In the genomic region with DNA sequence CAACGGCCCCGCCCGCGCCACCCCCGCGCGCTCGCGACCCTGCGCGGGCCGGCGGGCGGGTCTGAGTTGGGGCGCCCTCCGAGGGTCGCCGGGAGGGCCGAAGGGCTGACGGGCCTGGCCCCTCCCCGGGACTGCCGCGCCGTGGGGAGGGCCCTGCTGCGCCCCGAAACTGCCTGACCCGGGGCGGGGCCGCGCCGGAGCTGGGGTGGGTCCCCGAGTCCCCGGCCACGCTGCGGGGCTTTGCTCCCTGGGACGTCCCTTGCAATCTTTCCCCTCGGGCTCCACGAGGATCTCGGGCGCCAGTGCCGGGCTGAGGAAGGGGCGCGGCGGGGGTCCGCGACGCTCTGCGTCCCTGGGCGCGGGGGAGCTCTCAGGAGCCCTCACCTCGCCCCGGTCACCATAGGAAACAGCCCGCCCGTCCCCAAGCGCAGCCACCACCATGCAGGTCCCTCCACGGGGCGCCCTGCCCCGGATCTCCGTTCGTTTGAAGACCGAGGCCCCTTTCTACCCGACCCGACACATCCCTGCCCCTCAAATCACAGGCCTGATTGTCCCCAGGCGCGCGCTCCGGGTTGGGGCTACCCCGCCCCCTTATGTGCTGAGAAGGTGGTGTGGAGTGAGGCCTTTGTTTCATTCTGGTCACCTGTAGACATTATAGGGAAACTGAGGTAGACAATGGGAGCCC, we compare ENCODE assay signal across 8 cellular contexts. TPM values are rescaled to one million over a fixed set of nuclear protein-coding genes. Genes with fewer than 3 reads are reported as not detected.
DNase-seq lines count a peak whose midpoint lies in the region; ATAC-seq, FAIRE-seq and TF ChIP-seq lines count a peak whose summit lies in the region.

No MANE protein-coding gene starts in this region.

- TF ChIP-seq CTCF in DND-41 (IDR thresholded peaks at IDR 0.05; ENCODE audit: borderline replicate concordance, extremely low read depth, low read length, poor library complexity, severe bottlenecking) (no peak), PC-3 (conservative IDR thresholded peaks at IDR 0.05; ENCODE audit: low read depth, low read length) (no peak), pancreas (IDR thresholded peaks at IDR 0.05) (no peak)

- H3K27ac Mint-ChIP-seq in activated naive CD4-positive, alpha-beta T cell treated with anti-CD3 and anti-CD28 coated beads, Interleukin-2, amount 50 U/mL, for 24 hours, result peak overlapping the region; percentile 65

- peak; percentile 29 for ATAC-seq in DND-41 (ENCODE audit: insufficient read depth, low read depth)
- peak; percentile 7 for ATAC-seq in HG03342 (IDR thresholded peaks at IDR 0.05; ENCODE audit: unreplicated experiment)
- peak; percentile 12 for ATAC-seq in PC-3
- ATAC-seq in pancreas, result peak in 3 of 4 donors; percentile 16 to 33 (median 31)
- ATAC-seq in GM21390 (IDR thresholded peaks at IDR 0.05; ENCODE audit: unreplicated experiment), result no peak
- ATAC-seq in HG02938 (IDR thresholded peaks at IDR 0.05; ENCODE audit: unreplicated experiment), result no peak

- no peaks in the 10 kb centered on the region for H3K9me2 ChIP-seq in PC-3 (replicated peaks; ENCODE audit: low read length)

- POLR2A ChIA-PET in PC-3 (lab: Charles Lee; ENCODE audit: unreplicated experiment), result interaction anchor here (0.6 to 0.7 kb wide), 2 partner anchors 29 to 451 kb away, joined by 3 to 5 read pairs; no protein-coding TSS in a partner anchor

- H3K4me1 Mint-ChIP-seq in activated naive CD4-positive, alpha-beta T cell treated with anti-CD3 and anti-CD28 coated beads, Interleukin-2, amount 50 U/mL, for 24 hours, result peaks cover 21% of the 10 kb centered on the region

- H3K4me1 ChIP-seq in DND-41 (ENCODE audit: insufficient read depth, low read length) (peaks cover 46% of the 10 kb centered on the region), PC-3 (ENCODE audit: insufficient read depth, low read length) (peaks cover 39% of the 10 kb centered on the region), pancreas (peaks cover 6 to 22% (median 9%) of the 10 kb centered on the region in 3 donors)

- peak; percentile 77 for DNase-seq in DND-41
- peak; percentile 66 for DNase-seq in PC-3
- peak in 36 of 42 donors; percentile 46 to 80 (median 65) for DNase-seq in head of caudate nucleus
- DNase-seq in pancreas, result peak; percentile 67 to 88 (median 73)

- H3K9me3 Mint-ChIP-seq in activated naive CD4-positive, alpha-beta T cell treated with anti-CD3 and anti-CD28 coated beads, Interleukin-2, amount 50 U/mL, for 24 hours, result no peaks in the 10 kb centered on the region

- H3K4me3 ChIP-seq in DND-41 (ENCODE audit: low read depth in 1 of 2, low read length in 2 of 2) (peak overlapping the region; percentile 31 to 66), PC-3 (ENCODE audit: low read length) (peak overlapping the region; percentile 79), pancreas (peak overlapping the region; percentile 39 to 97 (median 76))

- H3K36me3 ChIP-seq in DND-41 (ENCODE audit: insufficient read depth, low read length), result peaks cover 40% of the 10 kb centered on the region
- H3K36me3 ChIP-seq in PC-3 (ENCODE audit: low read depth, low read length), result peaks cover 29% of the 10 kb centered on the region
- H3K36me3 ChIP-seq in pancreas, result peaks cover 9 to 21% (median 18%) of the 10 kb centered on the region in 3 donors

- FAIRE-seq in pancreas (lab: Jason Lieb, UNC), result no peak

- intact Hi-C loops in PC-3 (cut with micrococcal nuclease) (loop anchor here (10.0 kb wide), 1 partner anchor 118 kb away; a partner anchor contains a TSS), head of caudate nucleus (cut with DNase I) (loop anchor here (5.0 kb wide), 2 partner anchors 39 to 116 kb away; a partner anchor contains a TSS), pancreas (cut with DNase I) (no loop called here)

- H3K27me3 Mint-ChIP-seq in activated naive CD4-positive, alpha-beta T cell treated with anti-CD3 and anti-CD28 coated beads, Interleukin-2, amount 50 U/mL, for 24 hours, result no peaks in the 10 kb centered on the region

- H3K9ac ChIP-seq in DND-41 (ENCODE audit: low read depth, low read length) (peak overlapping the region; percentile 99), PC-3 (ENCODE audit: low read length) (peak overlapping the region; percentile 85)

- H3K27ac ChIP-seq in DND-41 (ENCODE audit: low read length) (peak overlapping the region; percentile 95), PC-3 (ENCODE audit: low read length) (peak overlapping the region; percentile 88), pancreas (peak overlapping the region; percentile 97 to 100 (median 100))

- H3K79me2 ChIP-seq in DND-41 (ENCODE audit: insufficient read depth, low read length) (peaks cover 83% of the 10 kb centered on the region), PC-3 (ENCODE audit: low read length) (peaks cover 76% of the 10 kb centered on the region)

- peaks cover 57% of the 10 kb centered on the region for H4K20me1 ChIP-seq in DND-41 (ENCODE audit: insufficient read depth, low read length)
- H4K20me1 ChIP-seq in PC-3 (ENCODE audit: low read length), result peaks cover 39% of the 10 kb centered on the region

- H2AFZ ChIP-seq in DND-41 (ENCODE audit: low read depth, low read length), result no peak overlapping the region
- peak overlapping the region; percentile 70 for H2AFZ ChIP-seq in PC-3 (ENCODE audit: low read length)

- CTCF ChIA-PET in PC-3 (lab: Charles Lee), result no interaction called here

- H3K9me3 ChIP-seq in DND-41 (ENCODE audit: insufficient read depth, low read length, severe bottlenecking) (no peaks in the 10 kb centered on the region), PC-3 (ENCODE audit: low read length) (no peaks in the 10 kb centered on the region), pancreas (no peaks in the 10 kb centered on the region)

- peak overlapping the region; percentile 73 for H3K4me2 ChIP-seq in DND-41 (ENCODE audit: insufficient read depth, low read length)
- H3K4me2 ChIP-seq in PC-3 (ENCODE audit: low read length), result peak overlapping the region; percentile 96

- H3K4me3 Mint-ChIP-seq in activated naive CD4-positive, alpha-beta T cell treated with anti-CD3 and anti-CD28 coated beads, Interleukin-2, amount 50 U/mL, for 24 hours, result peak overlapping the region; percentile 88

- no TSS peak for BruUV-seq in PC-3 (replicated peaks; lab: Mats Ljungman, UMichigan)

- WGBS in pancreas, 2 donors, result 1% methylated on average over 41 to 68 of the region's 68 CpGs

- H3K27me3 ChIP-seq in DND-41 (ENCODE audit: insufficient read depth, low read length, poor library complexity) (no peaks in the 10 kb centered on the region), PC-3 (ENCODE audit: low read length) (no peaks in the 10 kb centered on the region), pancreas (no peaks in the 10 kb centered on the region)

- peaks cover 32% of the 10 kb centered on the region for H3K36me3 Mint-ChIP-seq in activated naive CD4-positive, alpha-beta T cell treated with anti-CD3 and anti-CD28 coated beads, Interleukin-2, amount 50 U/mL, for 24 hours

- H3F3A ChIP-seq in PC-3 (ENCODE audit: low read length, unreplicated experiment), result peaks cover 22% of the 10 kb centered on the region

RNA-seq across cellular contexts. Expression of a gene that starts 0.5 kb away (rescaled TPM):
- total RNA-seq in PC-3 (2014; rRNA removed) (4,503 and 4,798 TPM in 2 replicates), pancreas (1,000 to 10,000 TPM; 1,458 to 2,872 (median 2,024) TPM)
- polyA plus RNA-seq in pancreas, result 1,000 to 10,000 TPM in 1 of 2 donors, 100 to 1,000 TPM in 1; 889 to 1,003 TPM

RNA-seq across cellular contexts. Expression of a gene that starts 15.1 kb away (rescaled TPM):
- total RNA-seq in PC-3 (2014; rRNA removed) (0.87 and 2.4 TPM in 2 replicates), pancreas (10 to 100 TPM in 4 of 6 donors, 1 to 10 TPM in 2; 7.9 to 11.9 (median 10.7) TPM)
- 10 to 100 TPM in 1 of 2 donors, 1 to 10 TPM in 1; 2.5 to 15.3 TPM for polyA plus RNA-seq in pancreas

RNA-seq across cellular contexts. Expression of a gene that starts 39.0 kb away (rescaled TPM):
- total RNA-seq in PC-3 (2014; rRNA removed) (23.3 and 34.6 TPM in 2 replicates), pancreas (10 to 100 TPM in 5 of 6 donors, 1 to 10 TPM in 1; 9.4 to 17.5 (median 12.2) TPM)
- 10 to 100 TPM; 40.0 to 66.0 TPM for polyA plus RNA-seq in pancreas

Comparison
In these comparisons a context has a peak if more than half of its experiments do, and no peak if none do; other contexts are left out.
1. ATAC-seq: peak in DND-41 (single experiment), HG03342 (single experiment), PC-3 (single experiment) and pancreas (3 of 4); none in GM21390 (single experiment) and HG02938 (single experiment).
2. intact Hi-C loops: an anchor here in PC-3 (10.0 kb wide) and head of caudate nucleus (5.0 kb wide); none called in pancreas.
3. Peak in every context shown above with its lines, with median percentiles within 50 percentile points of each other: DNase-seq, H3K27ac ChIP-seq and H3K4me3 ChIP-seq.